16 cellular contexts compared by ENCODE assay signal in genomic region chr14:50806241-50806933, GRCh38. TPM values are rescaled to one million over a fixed set of nuclear protein-coding genes. Genes with fewer than 3 reads are reported as not detected.
DNase-seq lines count a peak whose midpoint lies in the region; ATAC-seq, FAIRE-seq and TF ChIP-seq lines count a peak whose summit lies in the region.
"Had no signal": no experiment of that assay in that cellular context is flagged by ENCODE, and none has a peak within 500 bp of the region (broad histone marks: within the 10 kb centered on the region; RNA-seq: fewer than 3 reads in every experiment).

No MANE protein-coding gene starts in this region.

- H2BK5ac ChIP-seq in IMR-90 (ENCODE audit: low read depth, low read length, poor library complexity, severe bottlenecking): peak overlapping the region; percentile 29

- H3K27me3 ChIP-seq in BLaER1 (no peaks in the 10 kb centered on the region), IMR-90 (ENCODE audit: control insufficient read depth, insufficient read depth, low read length) (no peaks in the 10 kb centered on the region), GM12878 (replicated peaks in 1 of 2; ENCODE audit: control insufficient read depth in 2 of 2, insufficient read depth in 2 of 2, low read length in 1 of 2) (no peaks in the 10 kb centered on the region)

- no peak overlapping the region for H3K9ac ChIP-seq in BLaER1
- H3K9ac ChIP-seq in IMR-90 (ENCODE audit: low read depth, low read length): no peak overlapping the region
- no peak overlapping the region for H3K9ac ChIP-seq in GM12878 (ENCODE audit: control insufficient read depth, insufficient read depth, low read length)

- DNase-seq in IMR-90 (no peak), GM12878 (ENCODE audit: low read depth, low spot score) (no peak), myocyte (ENCODE audit: low read depth) (peak; percentile 40), HK-2 (ENCODE audit: unreplicated experiment) (no peak), glutamatergic neuron (no peak)
- no peak for DNase-seq in stimulated activated CD4-positive, alpha-beta T cell treated with anti-CD3 and anti-CD28 coated beads, Interleukin-2, amount 100 ng/mL, for 24 hours
- DNase-seq in stimulated activated naive CD8-positive, alpha-beta T cell treated with anti-CD3 and anti-CD28 coated beads, Interleukin-15, amount 100 ng/mL, for 72 hours: no peak
- DNase-seq: CD4-positive, alpha-beta memory T cell; DMS79 treated with DMSO at 0.1 percent for 48 hours; H7; NCI-H2029; SHP77 treated with DMSO at 0.1 percent for 48 hours had no signal

- H2AFZ ChIP-seq in IMR-90 (replicated peaks; ENCODE audit: low read length, poor library complexity): no peak overlapping the region
- H2AFZ ChIP-seq in GM12878 (ENCODE audit: control insufficient read depth, low read depth, low read length): no peak overlapping the region

- no peak overlapping the region for H4K8ac ChIP-seq in IMR-90 (ENCODE audit: low read depth in 2 of 2, low read length in 2 of 2)

- no peak overlapping the region for H4K5ac ChIP-seq in IMR-90 (ENCODE audit: low read depth, low read length)

- H3K27ac Mint-ChIP-seq in glutamatergic neuron (ENCODE audit: unreplicated experiment): no peak overlapping the region
- no peak overlapping the region for H3K27ac Mint-ChIP-seq in stimulated activated naive CD8-positive, alpha-beta T cell treated with anti-CD3 and anti-CD28 coated beads, Interleukin-15, amount 100 ng/mL, for 72 hours
- H3K27ac Mint-ChIP-seq: B cell, IgD-negative memory B cell had no signal

- H2AK5ac ChIP-seq in IMR-90 (ENCODE audit: low read depth, low read length): no peak overlapping the region

- H3K27ac ChIP-seq in BLaER1 (0 out of 2 replicates have a peak overlapping the region, but pooled peaks have one; percentile 2), IMR-90 (ENCODE audit: insufficient read depth, low read length) (no peak overlapping the region), GM12878 (ENCODE audit: control insufficient read depth, insufficient read depth) (no peak overlapping the region; the same call in 1 of the 2 replicates)

- H4K20me1 ChIP-seq in BLaER1 (peaks cover 27% of the 10 kb centered on the region), IMR-90 (ENCODE audit: insufficient read depth, low read length) (no peaks in the 10 kb centered on the region; the same call in 1 of the 2 replicates), GM12878 (ENCODE audit: control insufficient read depth, insufficient read depth) (no peaks in the 10 kb centered on the region)

- CTCF ChIA-PET in IMR-90 (lab: Yijun Ruan, JAX) (interaction anchor here (1.0 kb wide), 1 partner anchor 54 kb away, joined by 3 read pairs; no protein-coding TSS in a partner anchor), GM12878 (lab: Yijun Ruan, JAX) (interaction anchor here (0.8 to 2.9 kb wide), 2 partner anchors 10 to 15 kb away, joined by 3 to 6 read pairs; no protein-coding TSS in a partner anchor)

- BruUV-seq in IMR-90 (replicated peaks; lab: Mats Ljungman, UMichigan): no TSS peak
- no TSS peak for BruUV-seq in GM12878 (replicated peaks; lab: Mats Ljungman, UMichigan)

- dilution Hi-C loops in IMR-90 (cut with HindIII; ENCODE audit: low sequenced_read_pairs, unreplicated experiment): no loop called here

- intact Hi-C loops in IMR-90 (cut with micrococcal nuclease): no loop called here
- intact Hi-C loops in GM12878 (cut with micrococcal nuclease; ENCODE audit: unreplicated experiment): no loop called here

- H3K36me3 Mint-ChIP-seq in glutamatergic neuron (ENCODE audit: unreplicated experiment): no peaks in the 10 kb centered on the region

- TF ChIP-seq CTCF in IMR-90 (conservative IDR thresholded peaks at IDR 0.05; ENCODE audit: low read depth, low read length) (no peak), GM12878 (IDR thresholded peaks at IDR 0.05 in 2 of 3, conservative IDR thresholded peaks at IDR 0.05 in 1 of 3; ENCODE audit: control insufficient read depth in 2 of 3, extremely low read depth in 1 of 3, insufficient read depth in 1 of 3, low read depth in 3 of 3, low read length in 3 of 3) (no peak), glutamatergic neuron (IDR thresholded peaks at IDR 0.05; ENCODE audit: partially characterized antibody, unreplicated experiment) (no peak)

- H3K4me3 ChIP-seq in BLaER1 (no peak overlapping the region), IMR-90 (ENCODE audit: insufficient read depth, low read depth, low read length) (no peak overlapping the region), GM12878 (no peak overlapping the region)

- no CpG with 5 or more reads among the region's 3 CpGs for WGBS in IMR-90 (ENCODE audit: extremely low coverage in 2 of 2, insufficient read length in 1 of 2), 2 experiments
- 68% methylated on average over 3 of the region's 3 CpGs for WGBS in GM12878 (ENCODE audit: insufficient coverage, insufficient replicate concordance, low lambda C conversion rate, missing lambda C conversion rate)

- SMC1A ChIA-PET in GM12878 (lab: Charles Lee; ENCODE audit: uncharacterized antibody, unreplicated experiment): interaction anchor here (1.0 to 1.3 kb wide), 3 partner anchors 11 to 23 kb away, joined by 3 to 7 read pairs (median 3); no protein-coding TSS in a partner anchor

- RAD21 ChIA-PET in GM12878 (lab: Charles Lee; ENCODE audit: unreplicated experiment): no interaction called here

- H3K4me1 ChIP-seq in BLaER1: peaks cover 39% of the 10 kb centered on the region
- H3K4me1 ChIP-seq in IMR-90 (ENCODE audit: control insufficient read depth, insufficient read depth, low read length): peaks cover 9% of the 10 kb centered on the region
- H3K4me1 ChIP-seq in GM12878 (ENCODE audit: control insufficient read depth, insufficient read depth, low read length): no peaks in the 10 kb centered on the region

- H2BK15ac ChIP-seq in IMR-90 (ENCODE audit: low read depth, low read length): no peak overlapping the region

- TF ChIP-seq RAD21 in IMR-90 (IDR thresholded peaks at IDR 0.05; ENCODE audit: low read length) (no peak), GM12878 (IDR thresholded peaks at IDR 0.05; ENCODE audit: insufficient read depth, low read depth, low read length) (no peak)

- peaks cover 29% of the 10 kb centered on the region for H3K4me1 Mint-ChIP-seq in glutamatergic neuron (ENCODE audit: low read depth, unreplicated experiment)
- H3K4me1 Mint-ChIP-seq in stimulated activated naive CD8-positive, alpha-beta T cell treated with anti-CD3 and anti-CD28 coated beads, Interleukin-15, amount 100 ng/mL, for 72 hours: peaks cover 30% of the 10 kb centered on the region

- POLR2A ChIA-PET in IMR-90 (lab: Charles Lee; ENCODE audit: unreplicated experiment) (no interaction called here), GM12878 (lab: Charles Lee) (interaction anchor here (0.6 to 1.0 kb wide), 2 partner anchors 9 to 75 kb away, joined by 3 read pairs; no protein-coding TSS in a partner anchor)

- in situ Hi-C loops in IMR-90 (cut with MboI; ENCODE audit: low sequenced_read_pairs) (no loop called here), GM12878 (cut with MboI) (no loop called here)

- H3K56ac ChIP-seq in IMR-90 (ENCODE audit: extremely low read depth, insufficient read depth, low read length): no peak overlapping the region

- no peak overlapping the region for H3K4ac ChIP-seq in IMR-90 (ENCODE audit: low read depth, low read length)

- peaks cover 67% of the 10 kb centered on the region for H3K79me2 ChIP-seq in GM12878 (ENCODE audit: control insufficient read depth, insufficient read depth, low read length)

- no peak overlapping the region for H3K14ac ChIP-seq in IMR-90 (replicated peaks; ENCODE audit: low read depth, low read length)

- H3K36me3 ChIP-seq in BLaER1 (peaks cover 66% of the 10 kb centered on the region), IMR-90 (ENCODE audit: control insufficient read depth, insufficient read depth, low read length) (peaks cover 7% of the 10 kb centered on the region), GM12878 (ENCODE audit: control insufficient read depth in 2 of 2, insufficient read depth in 2 of 2, low read length in 1 of 2) (peaks cover 11 to 29% of the 10 kb centered on the region in 2 experiments)

- no peaks in the 10 kb centered on the region for H3K9me3 ChIP-seq in BLaER1
- no peaks in the 10 kb centered on the region for H3K9me3 ChIP-seq in IMR-90 (ENCODE audit: control insufficient read depth, insufficient read depth, low read length)
- H3K9me3 ChIP-seq in GM12878 (replicated peaks; ENCODE audit: control insufficient read depth, insufficient read depth, low read length): no peaks in the 10 kb centered on the region

- ATAC-seq in IMR-90 (ENCODE audit: low read depth) (no peak), GM12878 (no peak)
- ATAC-seq in stimulated activated naive CD8-positive, alpha-beta T cell treated with anti-CD3 and anti-CD28 coated beads, Interleukin-15, amount 100 ng/mL, for 72 hours: no peak

- no peak overlapping the region for H2BK20ac ChIP-seq in IMR-90 (ENCODE audit: low read depth, low read length)

- H3K79me1 ChIP-seq in IMR-90 (ENCODE audit: low read depth in 1 of 2, low read length in 2 of 2): peaks cover 25 to 41% of the 10 kb centered on the region in 2 experiments

- no peak overlapping the region for H2AK9ac ChIP-seq in IMR-90 (replicated peaks; ENCODE audit: low read depth, low read length, poor library complexity)

- H2BK120ac ChIP-seq in IMR-90 (ENCODE audit: low read depth, low read length): no peak overlapping the region; the same call in 1 of the 2 replicates

- TF ChIP-seq EP300 in GM12878 (IDR thresholded peaks at IDR 0.05; ENCODE audit: borderline replicate concordance in 1 of 2, control insufficient read depth in 1 of 2, low read depth in 2 of 2, low read length in 2 of 2): no peak

- FAIRE-seq in GM12878 (lab: Jason Lieb, UNC): no peak
- FAIRE-seq: G401.6 had no signal

- TF ChIP-seq POLR2A in IMR-90 (IDR thresholded peaks at IDR 0.05; ENCODE audit: low read depth, low read length) (no peak), GM12878 (IDR thresholded peaks at IDR 0.05; ENCODE audit: low read depth, low read length) (no peak)

- H3K9me3 Mint-ChIP-seq in glutamatergic neuron (ENCODE audit: unreplicated experiment): peaks cover 3% of the 10 kb centered on the region
- H3K9me3 Mint-ChIP-seq in stimulated activated naive CD8-positive, alpha-beta T cell treated with anti-CD3 and anti-CD28 coated beads, Interleukin-15, amount 100 ng/mL, for 72 hours: no peaks in the 10 kb centered on the region
- H3K9me3 Mint-ChIP-seq: CD4-positive, alpha-beta memory T cell; IgD-negative memory B cell had no signal

- H3K4me3 Mint-ChIP-seq in glutamatergic neuron (ENCODE audit: unreplicated experiment): no peak overlapping the region
- no peak overlapping the region for H3K4me3 Mint-ChIP-seq in stimulated activated naive CD8-positive, alpha-beta T cell treated with anti-CD3 and anti-CD28 coated beads, Interleukin-15, amount 100 ng/mL, for 72 hours
- H3K4me3 Mint-ChIP-seq: B cell; CD4-positive, alpha-beta memory T cell; IgD-negative memory B cell had no signal

- H3K18ac ChIP-seq in IMR-90 (ENCODE audit: low read depth, low read length): no peak overlapping the region

- H3K23ac ChIP-seq in IMR-90 (ENCODE audit: low read depth, low read length): no peak overlapping the region

- peaks cover 9% of the 10 kb centered on the region for H3K9me1 ChIP-seq in IMR-90 (ENCODE audit: insufficient read depth, low read length)

- H3K27me3 Mint-ChIP-seq in glutamatergic neuron (ENCODE audit: unreplicated experiment): no peaks in the 10 kb centered on the region
- no peaks in the 10 kb centered on the region for H3K27me3 Mint-ChIP-seq in stimulated activated naive CD8-positive, alpha-beta T cell treated with anti-CD3 and anti-CD28 coated beads, Interleukin-15, amount 100 ng/mL, for 72 hours
- H3K27me3 Mint-ChIP-seq: B cell; CD4-positive, alpha-beta memory T cell; IgD-negative memory B cell had no signal

- no peak overlapping the region for H4K91ac ChIP-seq in IMR-90 (ENCODE audit: insufficient read depth, low read depth, low read length)

- H3K4me2 ChIP-seq in BLaER1 (no peak overlapping the region), IMR-90 (ENCODE audit: low read depth, low read length) (no peak overlapping the region), GM12878 (ENCODE audit: control insufficient read depth, insufficient read depth) (no peak overlapping the region)

RNA-seq across cellular contexts. Expression of gene NIN, which starts 24.6 kb away (rescaled TPM):
- total RNA-seq in IMR-90 (2012; rRNA removed): 98.4 and 99.2 TPM in 2 replicates
- 13.8 and 15.2 TPM in 2 replicates for polyA plus RNA-seq in IMR-90 (2012; rRNA removed)
- 4.7 and 7.3 TPM in 2 replicates for polyA plus RNA-seq in IMR-90 (2012; cell fraction: cytosol; rRNA removed)
- polyA plus RNA-seq in IMR-90 (2012; cell fraction: nucleus; rRNA removed; ENCODE audit: low replicate concordance): 4.4 and 13.1 TPM in 2 replicates
- 248 and 265 TPM in 2 replicates for total RNA-seq in GM12878 (2013; cell fraction: nucleolus; rRNA removed)
- 92.2 and 103 TPM in 2 replicates for total RNA-seq in GM12878 (2014; rRNA removed)
- 133 and 138 TPM in 2 replicates for total RNA-seq in GM12878 (2014; rRNA removed; fragmentation: Illumina TruSeq; extraction: Trizol)
- total RNA-seq in GM12878 (2021): 134 and 135 TPM in 2 replicates
- 39.4 TPM for polyA plus RNA-seq in GM12878 (2011; ENCODE audit: low read depth)
- polyA plus RNA-seq in GM12878 (2011; rRNA removed): 44.0 and 51.2 TPM in 2 replicates
- polyA plus RNA-seq in GM12878 (2011; cell fraction: cytosol; rRNA removed): 23.7 and 24.4 TPM in 2 replicates
- polyA plus RNA-seq in GM12878 (2011; cell fraction: nucleus; rRNA removed): 52.6 and 57.6 TPM in 2 replicates
- polyA plus RNA-seq in GM12878 (2012): 51.7 and 57.1 TPM in 2 replicates
- polyA plus RNA-seq in GM12878 (2014; fragmentation: Illumina TruSeq; extraction: Trizol): 101 and 122 TPM in 2 replicates
- polyA plus RNA-seq in GM12878 (2014; fragmentation: Nextera tagmentation; extraction: Ambion mirVana): 10 to 100 TPM; 16.2 to 17.0 TPM
- polyA plus RNA-seq in GM12878 (2014; rRNA removed): 57.5 and 67.6 TPM in 2 replicates
- polyA plus RNA-seq in GM12878 (2016; fragmentation: Nextera tagmentation; extraction: Ambion mirVana): 10 to 100 TPM; 30.5 to 73.1 TPM
- polyA minus RNA-seq in GM12878 (2011; rRNA and poly(A)+ RNA removed): 60.8 and 87.0 TPM in 2 replicates
- polyA minus RNA-seq in GM12878 (2011; cell fraction: cytosol; rRNA and poly(A)+ RNA removed): 25.0 and 33.6 TPM in 2 replicates
- polyA minus RNA-seq in GM12878 (2011; cell fraction: nucleus; rRNA and poly(A)+ RNA removed): 52.8 and 99.4 TPM in 2 replicates
- total RNA-seq in myocyte: 24.1 and 43.3 TPM in 2 replicates
- polyA plus RNA-seq in myocyte (2012): 16.4 TPM
- 104 TPM for total RNA-seq in glutamatergic neuron (ENCODE audit: unreplicated experiment)
